Comparison of ENCODE assay signal across 17 cellular contexts in the genomic region with DNA sequence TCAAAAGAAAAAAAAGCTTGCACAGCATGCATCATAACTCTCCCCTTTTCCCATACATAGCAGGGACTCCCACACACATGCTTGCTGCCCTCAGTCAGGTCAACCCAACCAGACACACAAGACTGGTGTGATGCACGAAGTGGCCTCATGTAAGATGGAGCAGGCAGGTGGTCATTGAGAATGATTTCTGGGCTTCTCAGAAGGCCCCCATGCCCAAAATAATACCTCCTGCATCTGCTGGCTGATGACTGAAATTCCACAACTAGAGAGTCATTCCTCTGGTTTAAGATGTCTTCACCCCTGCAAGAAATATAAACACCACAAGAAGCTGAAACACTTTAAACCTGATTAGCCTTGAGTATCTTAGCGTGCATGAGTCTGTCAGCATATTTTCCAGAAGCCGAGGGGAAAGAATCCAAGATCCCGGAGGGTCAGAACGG.
DNase-seq lines count a peak whose midpoint lies in the region; ATAC-seq, FAIRE-seq and TF ChIP-seq lines count a peak whose summit lies in the region.
"Had no signal": no experiment of that assay in that cellular context is flagged by ENCODE, and none has a peak within 500 bp of the region (broad histone marks: within the 10 kb centered on the region; RNA-seq: fewer than 3 reads in every experiment).

No MANE protein-coding gene starts in this region.

- H3K27me3 ChIP-seq in HepG2 (ENCODE audit: control insufficient read depth in 1 of 2, insufficient read depth in 2 of 2, low read length in 2 of 2): peaks cover 0 to 6% of the 10 kb centered on the region in 2 experiments; a peak in 1 of 5 replicates
- no peaks in the 10 kb centered on the region for H3K27me3 ChIP-seq in right lobe of liver
- H3K27me3 ChIP-seq: sigmoid colon had no signal

- no peak for DNase-seq in HepG2 (ENCODE audit: low spot score)
- no peak for DNase-seq in right lobe of liver
- DNase-seq in astrocyte of the hippocampus (ENCODE audit: low read depth, low spot score): peak; percentile 94
- peak; percentile 88 for DNase-seq in kidney glomerular epithelial cell (lab: John Stamatoyannopoulos, UW)
- no peak for DNase-seq in HUDEP-2 (lab: John Stamatoyannopoulos, UW; ENCODE audit: unreplicated experiment in 76 of 76)
- DNase-seq in activated T-helper 2 cell treated with anti-CD3 and anti-CD28 coated beads, Interferon-gamma antibody, Interleukin-2, Interleukin-4, amounts not matched to agents 10 μg/mL and 5 μg/mL and 100 μg/mL, durations not matched to agents 14 hours and 24 hours and 36 hours (ENCODE audit: low spot score): no peak
- DNase-seq in stimulated activated naive CD4-positive, alpha-beta T cell (lab: John Stamatoyannopoulos, UW): no peak
- DNase-seq in globus pallidus (ENCODE audit: low spot score): no peak
- DNase-seq: activated CD4-positive, alpha-beta T cell treated with anti-CD3 and anti-CD28 coated beads for 48 hours; activated effector memory CD4-positive, alpha-beta T cell treated with Interleukin-2 at 50 U/mL for 16 hours; DMS79; naive thymus-derived CD4-positive, alpha-beta T cell; sigmoid colon; T-cell had no signal

- no peak overlapping the region for H3K4me2 ChIP-seq in HepG2 (ENCODE audit: low read depth, low read length)
- H3K4me2 ChIP-seq: A549, KMS-11 had no signal

- no TSS peak for BruUV-seq in HepG2 (replicated peaks; lab: Mats Ljungman, UMichigan)

- no peak overlapping the region for H3K27ac Mint-ChIP-seq in activated T-helper 2 cell treated with anti-CD3 and anti-CD28 coated beads, Interferon-gamma antibody, Interleukin-2, Interleukin-4, amounts not matched to agents 10 μg/mL and 5 μg/mL and 100 μg/mL, durations not matched to agents 14 hours and 24 hours and 36 hours
- H3K27ac Mint-ChIP-seq: naive thymus-derived CD4-positive, alpha-beta T cell; T-cell had no signal

- H2AFZ ChIP-seq in HepG2 (ENCODE audit: low read length): no peak overlapping the region

- CTCF ChIA-PET in HepG2 (lab: Yijun Ruan, JAX; ENCODE audit: low intra/inter-chr PET ratio, low total read pairs): no interaction called here

- no peak overlapping the region for H3K9ac ChIP-seq in HepG2 (ENCODE audit: insufficient read depth, low read depth, low read length)
- H3K9ac ChIP-seq: KMS-11 had no signal

- TF ChIP-seq EP300 in HepG2 (IDR thresholded peaks at IDR 0.05; ENCODE audit: low read depth in 2 of 2, low read length in 2 of 2) (no peak), HepG2 (CRISPR knock-in tag; IDR thresholded peaks at IDR 0.05; ENCODE audit: borderline replicate concordance) (no peak)

- TF ChIP-seq CTCF in HepG2 (CRISPR knock-in tag; IDR thresholded peaks at IDR 0.05): no peak
- TF ChIP-seq CTCF in right lobe of liver (IDR thresholded peaks at IDR 0.05): no peak

- POLR2A ChIA-PET in HepG2 (lab: Yijun Ruan, JAX): no interaction called here

- no peaks in the 10 kb centered on the region for H3K4me1 Mint-ChIP-seq in activated T-helper 2 cell treated with anti-CD3 and anti-CD28 coated beads, Interferon-gamma antibody, Interleukin-2, Interleukin-4, amounts not matched to agents 10 μg/mL and 5 μg/mL and 100 μg/mL, durations not matched to agents 14 hours and 24 hours and 36 hours (ENCODE audit: low read depth)
- H3K4me1 Mint-ChIP-seq: central memory CD8-positive, alpha-beta T cell; T-cell had no signal

- H4K20me1 ChIP-seq in HepG2 (ENCODE audit: insufficient read depth, low read length): no peaks in the 10 kb centered on the region

- intact Hi-C loops in HepG2 (cut with micrococcal nuclease; ENCODE audit: unreplicated experiment) (no loop called here), right lobe of liver (cut with DNase I) (no loop called here)
- intact Hi-C loops in activated T-helper 2 cell treated with anti-CD3 and anti-CD28 coated beads, Interferon-gamma antibody, Interleukin-2, Interleukin-4, amounts not matched to agents 10 μg/mL and 5 μg/mL and 100 μg/mL, durations not matched to agents 14 hours and 24 hours and 36 hours (cut with micrococcal nuclease): no loop called here

- H3K4me3 Mint-ChIP-seq in activated T-helper 2 cell treated with anti-CD3 and anti-CD28 coated beads, Interferon-gamma antibody, Interleukin-2, Interleukin-4, amounts not matched to agents 10 μg/mL and 5 μg/mL and 100 μg/mL, durations not matched to agents 14 hours and 24 hours and 36 hours (ENCODE audit: low read depth): no peak overlapping the region
- H3K4me3 Mint-ChIP-seq: central memory CD8-positive, alpha-beta T cell; naive thymus-derived CD4-positive, alpha-beta T cell; T-cell had no signal

- no peak for TF ChIP-seq RAD21 in HepG2 (CRISPR knock-in tag; IDR thresholded peaks at IDR 0.05)

- peak; percentile 8 for FAIRE-seq in HepG2 (lab: Jason Lieb, UNC)
- FAIRE-seq: A549 had no signal

- H3K4me1 ChIP-seq in HepG2 (ENCODE audit: insufficient read depth, low read length) (no peaks in the 10 kb centered on the region), right lobe of liver (peaks cover 0 to 9% (median 0%) of the 10 kb centered on the region in 4 donors)

- no peaks in the 10 kb centered on the region for H3K79me2 ChIP-seq in HepG2 (ENCODE audit: insufficient read depth, low read length)

- ATAC-seq in HepG2: no peak
- no peak for ATAC-seq in right lobe of liver
- ATAC-seq: A549; naive thymus-derived CD4-positive, alpha-beta T cell; T-cell had no signal

- H3K27ac ChIP-seq in HepG2 (ENCODE audit: extremely low read length, insufficient read depth, low read length): no peak overlapping the region
- no peak overlapping the region for H3K27ac ChIP-seq in right lobe of liver
- H3K27ac ChIP-seq: KMS-11 had no signal

- no peaks in the 10 kb centered on the region for H3K36me3 Mint-ChIP-seq in activated T-helper 2 cell treated with anti-CD3 and anti-CD28 coated beads, Interferon-gamma antibody, Interleukin-2, Interleukin-4, amounts not matched to agents 10 μg/mL and 5 μg/mL and 100 μg/mL, durations not matched to agents 14 hours and 24 hours and 36 hours (ENCODE audit: low read depth)

- no peaks in the 10 kb centered on the region for H3K36me3 ChIP-seq in HepG2 (replicated peaks in 1 of 2; ENCODE audit: control insufficient read depth in 1 of 2, insufficient read depth in 2 of 2, low read length in 2 of 2)
- no peaks in the 10 kb centered on the region for H3K36me3 ChIP-seq in right lobe of liver

- peaks cover 6% of the 10 kb centered on the region; the same call in 1 of the 2 replicates for H3K9me3 ChIP-seq in HepG2 (ENCODE audit: low read length)
- H3K9me3 ChIP-seq in right lobe of liver: no peaks in the 10 kb centered on the region
- H3K9me3 ChIP-seq: A549, sigmoid colon had no signal

- H3K9me3 Mint-ChIP-seq in activated T-helper 2 cell treated with anti-CD3 and anti-CD28 coated beads, Interferon-gamma antibody, Interleukin-2, Interleukin-4, amounts not matched to agents 10 μg/mL and 5 μg/mL and 100 μg/mL, durations not matched to agents 14 hours and 24 hours and 36 hours: no peaks in the 10 kb centered on the region
- H3K9me3 Mint-ChIP-seq: central memory CD8-positive, alpha-beta T cell; naive thymus-derived CD4-positive, alpha-beta T cell; T-cell had no signal

- H3K27me3 Mint-ChIP-seq in activated T-helper 2 cell treated with anti-CD3 and anti-CD28 coated beads, Interferon-gamma antibody, Interleukin-2, Interleukin-4, amounts not matched to agents 10 μg/mL and 5 μg/mL and 100 μg/mL, durations not matched to agents 14 hours and 24 hours and 36 hours (ENCODE audit: low read depth): peaks cover 3% of the 10 kb centered on the region
- H3K27me3 Mint-ChIP-seq: central memory CD8-positive, alpha-beta T cell; naive thymus-derived CD4-positive, alpha-beta T cell; T-cell had no signal

- TF ChIP-seq POLR2A in HepG2 (IDR thresholded peaks at IDR 0.05; ENCODE audit: insufficient read depth in 1 of 2, low read depth in 2 of 2, low read length in 2 of 2) (no peak), right lobe of liver (IDR thresholded peaks at IDR 0.05) (no peak)

- in situ Hi-C loops in HepG2 (cut with HindIII; ENCODE audit: extremely low pct_ligation_motif_present, low pct_unique_long_range_greater_than_20kb): no loop called here

- no peak overlapping the region for H3K4me3 ChIP-seq in HepG2 (replicated peaks in 1 of 3; ENCODE audit: insufficient read depth in 1 of 3, low read depth in 2 of 3, low read length in 3 of 3)
- H3K4me3 ChIP-seq in right lobe of liver: no peak overlapping the region
- H3K4me3 ChIP-seq: A549, sigmoid colon had no signal

- 25% methylated on average over 5 of the region's 5 CpGs for WGBS in HepG2 (ENCODE audit: low lambda C conversion rate)
- WGBS in right lobe of liver (ENCODE audit: insufficient coverage, low coverage, low lambda C conversion rate, missing lambda C conversion rate): 71% methylated on average over 4 of the region's 5 CpGs

TF ChIP-seq in HepG2, 621 proteins besides CTCF, POLR2A, EP300 and RAD21 (continues in another document):
- no peak for TF ChIP-seq BRD4 (CRISPR knock-in tag; IDR thresholded peaks at IDR 0.05)
- no peak for TF ChIP-seq KLF6 (CRISPR knock-in tag; IDR thresholded peaks at IDR 0.05)
- TF ChIP-seq ZFP36 (IDR thresholded peaks at IDR 0.05; ENCODE audit: borderline replicate concordance, low read depth, low read length, partially characterized antibody): no peak
- no peak for TF ChIP-seq ZNF296 (CRISPR knock-in tag; conservative IDR thresholded peaks at IDR 0.05)
- no peak for TF ChIP-seq NFATC3 (CRISPR knock-in tag; IDR thresholded peaks at IDR 0.05)
- TF ChIP-seq HMG20A (CRISPR knock-in tag; IDR thresholded peaks at IDR 0.05; ENCODE audit: borderline replicate concordance): no peak
- no peak for TF ChIP-seq ATF7 (IDR thresholded peaks at IDR 0.05)
- no peak for TF ChIP-seq ATF7 (CRISPR knock-in tag; IDR thresholded peaks at IDR 0.05)
- TF ChIP-seq, protein P1, sequence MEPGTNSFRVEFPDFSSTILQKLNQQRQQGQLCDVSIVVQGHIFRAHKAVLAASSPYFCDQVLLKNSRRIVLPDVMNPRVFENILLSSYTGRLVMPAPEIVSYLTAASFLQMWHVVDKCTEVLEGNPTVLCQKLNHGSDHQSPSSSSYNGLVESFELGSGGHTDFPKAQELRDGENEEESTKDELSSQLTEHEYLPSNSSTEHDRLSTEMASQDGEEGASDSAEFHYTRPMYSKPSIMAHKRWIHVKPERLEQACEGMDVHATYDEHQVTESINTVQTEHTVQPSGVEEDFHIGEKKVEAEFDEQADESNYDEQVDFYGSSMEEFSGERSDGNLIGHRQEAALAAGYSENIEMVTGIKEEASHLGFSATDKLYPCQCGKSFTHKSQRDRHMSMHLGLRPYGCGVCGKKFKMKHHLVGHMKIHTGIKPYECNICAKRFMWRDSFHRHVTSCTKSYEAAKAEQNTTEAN (CRISPR knock-in tag; conservative IDR thresholded peaks at IDR 0.05): no peak
- TF ChIP-seq ZSCAN21 (CRISPR knock-in tag; IDR thresholded peaks at IDR 0.05; ENCODE audit: borderline replicate concordance): no peak
- TF ChIP-seq HCFC1 (IDR thresholded peaks at IDR 0.05; ENCODE audit: low read depth, low read length): no peak
- no peak for TF ChIP-seq SNRNP70 (IDR thresholded peaks at IDR 0.05; ENCODE audit: low read depth, low read length)

Comparison
In these comparisons a context has a peak if more than half of its experiments do, and no peak if none do; other contexts are left out.
1. DNase-seq: peak in astrocyte of the hippocampus (single experiment) and kidney glomerular epithelial cell (single experiment); none in HepG2 (single experiment), right lobe of liver (0 of 3), HUDEP-2 (0 of 76), activated T-helper 2 cell treated with anti-CD3 and anti-CD28 coated beads, Interferon-gamma antibody, Interleukin-2, Interleukin-4, amounts not matched to agents 10 μg/mL and 5 μg/mL and 100 μg/mL, durations not matched to agents 14 hours and 24 hours and 36 hours (single experiment), stimulated activated naive CD4-positive, alpha-beta T cell (0 of 6) and globus pallidus (single experiment).